8 cellular contexts compared by ENCODE assay signal in genomic region chr19:44512326-44513298, GRCh38. TPM values are rescaled to one million over a fixed set of nuclear protein-coding genes. Genes with fewer than 3 reads are reported as not detected.
A peak's percentile ranks its signal among the peaks of the same experiment; 100 is the strongest.
DNase-seq lines count a peak whose midpoint lies in the region; ATAC-seq and TF ChIP-seq lines count a peak whose summit lies in the region.

No MANE protein-coding gene starts in this region.

- H3K36me3 Mint-ChIP-seq in activated naive CD8-positive, alpha-beta T cell treated with anti-CD3 and anti-CD28 coated beads, Interleukin-2, amount 10 ng/mL, durations not matched to agents 7 days and 5 days = peaks cover 4% of the 10 kb centered on the region

- H3K9me3 Mint-ChIP-seq in activated naive CD8-positive, alpha-beta T cell treated with anti-CD3 and anti-CD28 coated beads, Interleukin-2, amount 10 ng/mL, durations not matched to agents 7 days and 5 days = peaks cover 22% of the 10 kb centered on the region

- H3K27ac ChIP-seq in right cardiac atrium (ENCODE audit: low read length) = no peak overlapping the region

- no peaks in the 10 kb centered on the region for H3K4me1 Mint-ChIP-seq in activated naive CD8-positive, alpha-beta T cell treated with anti-CD3 and anti-CD28 coated beads, Interleukin-2, amount 10 ng/mL, durations not matched to agents 7 days and 5 days

- POLR2A ChIA-PET in activated naive CD8-positive, alpha-beta T cell treated with anti-CD3 and anti-CD28 coated beads, Interleukin-2, amount 10 ng/mL, durations not matched to agents 7 days and 5 days (lab: Charles Lee) = no interaction called here

- no peaks in the 10 kb centered on the region for H3K9me3 ChIP-seq in right cardiac atrium (ENCODE audit: control insufficient read depth, low read length)

- no peak overlapping the region for H3K27ac Mint-ChIP-seq in activated naive CD8-positive, alpha-beta T cell treated with anti-CD3 and anti-CD28 coated beads, Interleukin-2, amount 10 ng/mL, durations not matched to agents 7 days and 5 days

- no peak for TF ChIP-seq POLR2A in NB4 (IDR thresholded peaks at IDR 0.05; ENCODE audit: extremely low read depth, insufficient read length)

- peak; percentile 56 for TF ChIP-seq CTCF in NB4 (IDR thresholded peaks at IDR 0.05; ENCODE audit: low read depth, low read length)

- no peaks in the 10 kb centered on the region for H3K27me3 ChIP-seq in right cardiac atrium (ENCODE audit: control insufficient read depth, insufficient read depth)

- DNase-seq in right cardiac atrium = peak in 2 of 3 donors; percentile 56 to 62
- no peak for DNase-seq in Right ventricle myocardium superior
- peak; percentile 53 for DNase-seq in NB4 (ENCODE audit: low read depth)
- DNase-seq in activated naive CD8-positive, alpha-beta T cell treated with anti-CD3 and anti-CD28 coated beads, Interleukin-2, amount 10 ng/mL, durations not matched to agents 7 days and 5 days = peak; percentile 48
- peak; percentile 53 for DNase-seq in myocyte (ENCODE audit: low read depth)
- DNase-seq in effector CD4-positive, alpha-beta T cell = no peak

- intact Hi-C loops in right cardiac atrium (cut with DNase I) = no loop called here
- intact Hi-C loops in Right ventricle myocardium superior (cut with DNase I) = no loop called here

- no peaks in the 10 kb centered on the region for H3K4me1 ChIP-seq in right cardiac atrium (ENCODE audit: control insufficient read depth, insufficient read depth, low read length)

- no peak overlapping the region for H3K4me3 Mint-ChIP-seq in activated naive CD8-positive, alpha-beta T cell treated with anti-CD3 and anti-CD28 coated beads, Interleukin-2, amount 10 ng/mL, durations not matched to agents 7 days and 5 days

- peaks cover 11% of the 10 kb centered on the region for H3K27me3 Mint-ChIP-seq in activated naive CD8-positive, alpha-beta T cell treated with anti-CD3 and anti-CD28 coated beads, Interleukin-2, amount 10 ng/mL, durations not matched to agents 7 days and 5 days

- ATAC-seq in right cardiac atrium (peak in 1 of 2 donors; percentile 41), Right ventricle myocardium superior (ENCODE audit: poor library complexity) (no peak), GM21526 (IDR thresholded peaks at IDR 0.05; ENCODE audit: low FRiP score, unreplicated experiment) (no peak), GM21528 (IDR thresholded peaks at IDR 0.05; ENCODE audit: low FRiP score, unreplicated experiment) (no peak)
- no peak for ATAC-seq in activated naive CD8-positive, alpha-beta T cell treated with anti-CD3 and anti-CD28 coated beads, Interleukin-2, amount 10 ng/mL, durations not matched to agents 7 days and 5 days (ENCODE audit: low read depth)

- H3K4me3 ChIP-seq in right cardiac atrium (ENCODE audit: low read length) (no peak overlapping the region), NB4 (ENCODE audit: low read depth, low read length) (no peak overlapping the region)

- 34% methylated on average over 12 of the region's 12 CpGs for WGBS in right cardiac atrium

RNA-seq across cellular contexts. Expression of gene ZNF180, which starts 12.3 kb away (rescaled TPM):
- total RNA-seq in right cardiac atrium = 1 to 10 TPM; 5.3 to 6.5 (median 6.0) TPM
- polyA plus RNA-seq in right cardiac atrium = 2.6 TPM
- total RNA-seq in Right ventricle myocardium superior = 4.6 TPM
- 10 to 100 TPM; 15.4 to 16.4 TPM for total RNA-seq in activated naive CD8-positive, alpha-beta T cell treated with anti-CD3 and anti-CD28 coated beads, Interleukin-2, amount 10 ng/mL, durations not matched to agents 7 days and 5 days
- total RNA-seq in myocyte = 7.4 and 17.9 TPM in 2 replicates
- 2.0 TPM for polyA plus RNA-seq in myocyte (2012)

RNA-seq across cellular contexts. Expression of gene CEACAM20, which starts 16.9 kb away (rescaled TPM):
- total RNA-seq in right cardiac atrium (not detected), Right ventricle myocardium superior (not detected), myocyte (not detected in 2 replicates)
- not detected for polyA plus RNA-seq in right cardiac atrium
- not detected for total RNA-seq in activated naive CD8-positive, alpha-beta T cell treated with anti-CD3 and anti-CD28 coated beads, Interleukin-2, amount 10 ng/mL, durations not matched to agents 7 days and 5 days
- polyA plus RNA-seq in myocyte (2012) = not detected

Comparison
In these comparisons a context has a peak if more than half of its experiments do, and no peak if none do; other contexts are left out.
1. DNase-seq: peak in right cardiac atrium (2 of 3), NB4 (single experiment), activated naive CD8-positive, alpha-beta T cell treated with anti-CD3 and anti-CD28 coated beads, Interleukin-2, amount 10 ng/mL, durations not matched to agents 7 days and 5 days (single experiment) and myocyte (single experiment); none in Right ventricle myocardium superior (single experiment) and effector CD4-positive, alpha-beta T cell (single experiment).